In the genomic region with DNA sequence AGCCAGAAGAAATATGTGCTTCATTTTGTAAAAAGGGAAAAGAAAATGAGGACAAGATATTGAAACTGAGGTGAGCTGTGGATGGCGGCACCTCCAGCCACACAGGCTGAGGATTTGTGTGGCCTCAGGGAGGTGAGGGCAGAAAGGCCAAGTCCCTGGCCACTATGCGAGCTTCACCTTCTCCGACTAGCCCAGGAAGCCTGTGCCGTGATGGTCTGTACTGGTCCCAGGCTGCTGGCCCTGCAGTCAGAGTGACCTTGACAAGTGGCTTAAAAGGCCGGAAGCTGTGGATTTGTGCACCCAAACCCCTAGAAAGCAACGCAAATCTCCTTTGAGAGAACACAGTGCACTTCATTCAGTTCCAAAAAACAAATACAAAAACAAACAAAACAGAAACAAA, we compare ENCODE assay signal across 16 cellular contexts. TPM values are rescaled to one million over a fixed set of nuclear protein-coding genes. Genes with fewer than 3 reads are reported as not detected.
DNase-seq lines count a peak whose midpoint lies in the region; ATAC-seq and TF ChIP-seq lines count a peak whose summit lies in the region.
"Had no signal": no experiment of that assay in that cellular context is flagged by ENCODE, and none has a peak within 500 bp of the region (broad histone marks: within the 10 kb centered on the region; RNA-seq: fewer than 3 reads in every experiment).

No MANE protein-coding gene starts in this region.

- no peaks in the 10 kb centered on the region for H3K27me3 ChIP-seq in osteoblast (ENCODE audit: insufficient read depth, low read length)

- H3K4me1 Mint-ChIP-seq in activated T-cell treated with anti-CD3 and anti-CD28 coated beads, Interleukin-2, amount 50 U/mL, for 4 hours (ENCODE audit: low read depth), result peaks cover 13% of the 10 kb centered on the region
- peaks cover 5 to 9% of the 10 kb centered on the region in 2 donors for H3K4me1 Mint-ChIP-seq in effector memory CD8-positive, alpha-beta T cell (ENCODE audit: low read depth in 2 of 2)
- no peaks in the 10 kb centered on the region for H3K4me1 Mint-ChIP-seq in type B pancreatic cell (ENCODE audit: unreplicated experiment)

- no peaks in the 10 kb centered on the region for H4K20me1 ChIP-seq in osteoblast (ENCODE audit: insufficient read depth, low read length)

- no peaks in the 10 kb centered on the region for H3K79me2 ChIP-seq in osteoblast (ENCODE audit: insufficient read depth, low read length)

- ATAC-seq in activated T-cell treated with anti-CD3 and anti-CD28 coated beads, Interleukin-2, amount 50 U/mL, for 4 hours, result no peak
- ATAC-seq in effector memory CD8-positive, alpha-beta T cell (replicated peaks), result no peak
- ATAC-seq in GM19455 (IDR thresholded peaks at IDR 0.05; ENCODE audit: unreplicated experiment) (no peak), GM21515 (IDR thresholded peaks at IDR 0.05; ENCODE audit: unreplicated experiment) (no peak)

- H3K36me3 ChIP-seq in osteoblast (ENCODE audit: insufficient read depth, low read length), result peaks cover 12% of the 10 kb centered on the region

- H3K9me3 ChIP-seq in osteoblast (ENCODE audit: low read depth, low read length), result no peaks in the 10 kb centered on the region

- peak overlapping the region; percentile 86 for H3K4me3 Mint-ChIP-seq in activated T-cell treated with anti-CD3 and anti-CD28 coated beads, Interleukin-2, amount 50 U/mL, for 4 hours
- peak overlapping the region; percentile 82 to 90 for H3K4me3 Mint-ChIP-seq in effector memory CD8-positive, alpha-beta T cell
- no peak overlapping the region for H3K4me3 Mint-ChIP-seq in type B pancreatic cell

- H3K9me3 Mint-ChIP-seq in activated T-cell treated with anti-CD3 and anti-CD28 coated beads, Interleukin-2, amount 50 U/mL, for 4 hours, result no peaks in the 10 kb centered on the region
- no peaks in the 10 kb centered on the region for H3K9me3 Mint-ChIP-seq in effector memory CD8-positive, alpha-beta T cell
- no peaks in the 10 kb centered on the region for H3K9me3 Mint-ChIP-seq in type B pancreatic cell

- H3K4me2 ChIP-seq in osteoblast (ENCODE audit: insufficient read depth, low read length), result peak overlapping the region; percentile 90

- peaks cover 8% of the 10 kb centered on the region for H3K4me1 ChIP-seq in osteoblast (ENCODE audit: insufficient read depth, low read length)

- peak overlapping the region; percentile 77 for H2AFZ ChIP-seq in osteoblast (ENCODE audit: low read length)

- peak overlapping the region; percentile 78 for H3K4me3 ChIP-seq in osteoblast (ENCODE audit: insufficient read depth, low read length)

- TF ChIP-seq CTCF in osteoblast (IDR thresholded peaks at IDR 0.05; ENCODE audit: extremely low read depth, low read depth, low read length) (no peak), type B pancreatic cell (conservative IDR thresholded peaks at IDR 0.05) (no peak)

- peak overlapping the region; percentile 85 to 86 for H3K27ac Mint-ChIP-seq in effector memory CD8-positive, alpha-beta T cell
- H3K27ac Mint-ChIP-seq in type B pancreatic cell, result peak overlapping the region; percentile 2

- peak overlapping the region; percentile 78 for H3K27ac ChIP-seq in osteoblast (ENCODE audit: low read depth, low read length)

- DNase-seq in activated T-cell treated with anti-CD3 and anti-CD28 coated beads, Interleukin-2, amount 50 U/mL, for 4 hours, result no peak
- DNase-seq in activated T-cell treated with anti-CD3 and anti-CD28 coated beads, Interleukin-2, amount 50 U/mL, for 48 hours, result no peak
- no peak for DNase-seq in effector memory CD8-positive, alpha-beta T cell
- DNase-seq in osteoblast (ENCODE audit: insufficient read length, low spot score, missing footprints) (no peak), type B pancreatic cell (ENCODE audit: extremely low spot score, unreplicated experiment) (no peak), NOMO-1 treated with DMSO at 0.1 percent for 48 hours (lab: John Stamatoyannopoulos, UW; ENCODE audit: unreplicated experiment) (no peak)
- DNase-seq: ACHN; activated naive CD4-positive, alpha-beta T cell treated with anti-CD3 and anti-CD28 coated beads, Interleukin-2, amount 50 U/mL, for 16 hours; foreskin fibroblast; NCI-H1436 treated with DMSO at 0.1 percent for 48 hours; NCI-H526; SHP77; small intestine; trophoblast cell had no signal

- peaks cover 9% of the 10 kb centered on the region for H3K36me3 Mint-ChIP-seq in activated T-cell treated with anti-CD3 and anti-CD28 coated beads, Interleukin-2, amount 50 U/mL, for 4 hours (ENCODE audit: insufficient read depth)
- H3K36me3 Mint-ChIP-seq in effector memory CD8-positive, alpha-beta T cell (ENCODE audit: insufficient read depth), result peaks cover 11% of the 10 kb centered on the region
- H3K36me3 Mint-ChIP-seq in type B pancreatic cell, result peaks cover 10% of the 10 kb centered on the region

- no peaks in the 10 kb centered on the region for H3K27me3 Mint-ChIP-seq in activated T-cell treated with anti-CD3 and anti-CD28 coated beads, Interleukin-2, amount 50 U/mL, for 4 hours (ENCODE audit: low read depth)
- H3K27me3 Mint-ChIP-seq in effector memory CD8-positive, alpha-beta T cell, result no peaks in the 10 kb centered on the region
- H3K27me3 Mint-ChIP-seq in type B pancreatic cell, result no peaks in the 10 kb centered on the region

RNA-seq across cellular contexts. Expression of a gene that starts 48.1 kb away (rescaled TPM):
- total RNA-seq in activated T-cell treated with anti-CD3 and anti-CD28 coated beads, Interleukin-2, amount 50 U/mL, for 4 hours, result 10 to 100 TPM; 11.9 to 14.4 (median 13.4) TPM
- total RNA-seq in osteoblast, result 23.9 and 29.8 TPM in 2 replicates
- 61.2 and 112 TPM in 2 replicates for total RNA-seq in type B pancreatic cell (ENCODE audit: low replicate concordance)

RNA-seq across cellular contexts. Expression of a gene that starts 48.2 kb away (rescaled TPM):
- 10 to 100 TPM; 31.2 to 32.0 (median 31.4) TPM for total RNA-seq in activated T-cell treated with anti-CD3 and anti-CD28 coated beads, Interleukin-2, amount 50 U/mL, for 4 hours
- total RNA-seq in osteoblast (53.0 and 54.3 TPM in 2 replicates), type B pancreatic cell (ENCODE audit: low replicate concordance) (30.4 and 30.8 TPM in 2 replicates)
